Comparison of ENCODE assay signal across 24 cellular contexts in the genomic region with DNA sequence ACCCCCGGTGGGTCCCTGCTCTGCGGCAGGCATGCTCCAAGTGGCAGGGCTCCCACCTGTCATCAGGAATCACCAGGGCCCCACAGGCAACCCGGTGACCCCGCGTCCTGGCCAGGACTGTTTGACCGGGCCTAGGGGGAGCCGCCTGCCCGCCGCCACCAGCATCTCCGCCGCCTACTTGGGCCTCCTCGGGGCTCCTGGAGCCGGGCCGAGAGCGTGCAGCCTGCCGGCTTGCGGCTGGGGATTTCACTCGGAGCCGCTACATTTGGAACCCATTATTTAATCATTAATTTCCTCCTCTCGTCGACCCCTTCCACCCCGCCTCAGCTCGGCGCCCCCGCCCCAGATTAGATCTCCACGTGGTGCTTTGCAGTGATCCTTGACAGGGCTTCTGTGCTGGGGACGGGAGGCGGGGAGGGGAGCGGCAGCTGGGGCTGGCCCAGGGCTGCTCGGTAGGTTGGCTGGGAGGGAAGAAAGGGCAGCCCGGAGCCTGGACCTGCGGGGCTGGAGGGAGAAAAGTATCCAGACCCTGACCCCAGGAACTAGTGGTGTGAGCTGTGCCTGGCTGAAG.
DNase-seq lines count a peak whose midpoint lies in the region; ATAC-seq and TF ChIP-seq lines count a peak whose summit lies in the region.
"Had no signal": no experiment of that assay in that cellular context is flagged by ENCODE, and none has a peak within 500 bp of the region (broad histone marks: within the 10 kb centered on the region; RNA-seq: fewer than 3 reads in every experiment).

No MANE protein-coding gene starts in this region.

- H3K9me3 ChIP-seq in mesenchymal stem cell (ENCODE audit: control insufficient read depth, low read length) (peaks cover 14% of the 10 kb centered on the region), esophagus muscularis mucosa (peaks cover 0 to 9% (median 7%) of the 10 kb centered on the region in 4 donors), prostate gland (no peaks in the 10 kb centered on the region)

- H3K9me3 Mint-ChIP-seq in stimulated activated naive CD8-positive, alpha-beta T cell treated with anti-CD3 and anti-CD28 coated beads, Interleukin-15, amount 100 ng/mL, for 72 hours, result peaks cover 4 to 15% of the 10 kb centered on the region in 2 donors

- no peak overlapping the region for H2BK12ac ChIP-seq in mesenchymal stem cell (ENCODE audit: low read length in 2 of 2)

- H3K4me3 ChIP-seq in fibroblast of mammary gland (ENCODE audit: control insufficient read depth, low read depth, low read length) (no peak overlapping the region), mesenchymal stem cell (ENCODE audit: insufficient read depth in 1 of 2, low read depth in 1 of 2, low read length in 2 of 2) (peak overlapping the region in 1 of 2 experiments; percentile 5), esophagus muscularis mucosa (peak overlapping the region in 2 of 4 donors; percentile 10 to 16), prostate gland (no peak overlapping the region)
- H3K4me3 ChIP-seq: cardiac muscle cell had no signal

- no peaks in the 10 kb centered on the region for H3K4me1 Mint-ChIP-seq in stimulated activated naive CD8-positive, alpha-beta T cell treated with anti-CD3 and anti-CD28 coated beads, Interleukin-15, amount 100 ng/mL, for 72 hours
- H3K4me1 Mint-ChIP-seq: CD4-positive, CD25-positive, alpha-beta regulatory T cell; naive thymus-derived CD4-positive, alpha-beta T cell; T-cell had no signal

- peak; percentile 16 for ATAC-seq in stimulated activated naive CD8-positive, alpha-beta T cell treated with anti-CD3 and anti-CD28 coated beads, Interleukin-15, amount 100 ng/mL, for 72 hours
- ATAC-seq in stimulated activated naive CD8-positive, alpha-beta T cell treated with anti-CD3 and anti-CD28 coated beads, Interleukin-15, Interleukin-2, amounts not matched to agents 100 U/mL and 50 U/mL, for 24 hours, result no peak
- no peak for ATAC-seq in HG03571 (IDR thresholded peaks at IDR 0.05; ENCODE audit: unreplicated experiment)
- ATAC-seq: HCT116, T-cell had no signal

- TF ChIP-seq EP300 in esophagus muscularis mucosa (IDR thresholded peaks at IDR 0.05), result no peak

- H2BK120ac ChIP-seq in mesenchymal stem cell (ENCODE audit: low read depth, low read length), result no peak overlapping the region

- H3K27me3 ChIP-seq in mesenchymal stem cell (ENCODE audit: control insufficient read depth in 1 of 2, insufficient read depth in 1 of 2, low read length in 2 of 2) (peaks cover 7 to 16% of the 10 kb centered on the region in 2 experiments), esophagus muscularis mucosa (peaks cover 0 to 28% (median 0%) of the 10 kb centered on the region in 4 donors), prostate gland (replicated peaks; ENCODE audit: insufficient read depth) (peaks cover 4% of the 10 kb centered on the region)
- H3K27me3 ChIP-seq: cardiac muscle cell had no signal

- TF ChIP-seq POLR2A in esophagus muscularis mucosa (IDR thresholded peaks at IDR 0.05; ENCODE audit: low read depth) (no peak), prostate gland (IDR thresholded peaks at IDR 0.05) (no peak)

- no peak overlapping the region for H3K4me3 Mint-ChIP-seq in stimulated activated naive CD8-positive, alpha-beta T cell treated with anti-CD3 and anti-CD28 coated beads, Interleukin-15, amount 100 ng/mL, for 72 hours
- H3K4me3 Mint-ChIP-seq: CD4-positive, CD25-positive, alpha-beta regulatory T cell; naive thymus-derived CD4-positive, alpha-beta T cell; T-cell had no signal

- no peak overlapping the region for H2AK5ac ChIP-seq in mesenchymal stem cell (ENCODE audit: low read length, severe bottlenecking)

- no peak overlapping the region for H3K23ac ChIP-seq in mesenchymal stem cell (ENCODE audit: low read length in 2 of 2)

- no peak overlapping the region for H3K14ac ChIP-seq in mesenchymal stem cell (ENCODE audit: low read length in 2 of 2)

- intact Hi-C loops in esophagus muscularis mucosa (cut with DNase I) (no loop called here), prostate gland (cut with DNase I) (no loop called here)

- H2AFZ ChIP-seq in mesenchymal stem cell (ENCODE audit: low read depth, low read length), result no peak overlapping the region

- H3K27ac ChIP-seq in mesenchymal stem cell (ENCODE audit: low read length, poor library complexity, severe bottlenecking) (no peak overlapping the region), esophagus muscularis mucosa (replicated peaks in 1 of 4) (no peak overlapping the region), prostate gland (no peak overlapping the region)
- H3K27ac ChIP-seq: cardiac muscle cell, KMS-11 had no signal

- 76% methylated on average over 30 of the region's 32 CpGs for WGBS in mesenchymal stem cell
- WGBS in esophagus muscularis mucosa, result 26% methylated on average over 15 of the region's 32 CpGs
- WGBS in prostate gland, result 17% methylated on average over 26 of the region's 32 CpGs

- TF ChIP-seq CTCF in fibroblast of mammary gland (conservative IDR thresholded peaks at IDR 0.05; ENCODE audit: control insufficient read depth, insufficient read depth, low read depth, low read length), result no peak
- no peak for TF ChIP-seq CTCF in esophagus muscularis mucosa (IDR thresholded peaks at IDR 0.05)
- no peak for TF ChIP-seq CTCF in prostate gland (IDR thresholded peaks at IDR 0.05)

- H2BK5ac ChIP-seq in mesenchymal stem cell (ENCODE audit: low read depth, low read length, poor library complexity, severe bottlenecking), result no peak overlapping the region

- H3K79me1 ChIP-seq in mesenchymal stem cell (replicated peaks; ENCODE audit: low read length, poor library complexity, severe bottlenecking), result no peaks in the 10 kb centered on the region

- no peak overlapping the region for H3K27ac Mint-ChIP-seq in stimulated activated naive CD8-positive, alpha-beta T cell treated with anti-CD3 and anti-CD28 coated beads, Interleukin-15, amount 100 ng/mL, for 72 hours
- H3K27ac Mint-ChIP-seq: CD4-positive, CD25-positive, alpha-beta regulatory T cell; naive thymus-derived CD4-positive, alpha-beta T cell; T-cell had no signal

- H4K8ac ChIP-seq in mesenchymal stem cell (ENCODE audit: low read length), result no peak overlapping the region

- H3K27me3 Mint-ChIP-seq in stimulated activated naive CD8-positive, alpha-beta T cell treated with anti-CD3 and anti-CD28 coated beads, Interleukin-15, amount 100 ng/mL, for 72 hours, result peaks cover 20% of the 10 kb centered on the region

- peaks cover 3% of the 10 kb centered on the region for H3K4me1 ChIP-seq in mesenchymal stem cell (ENCODE audit: control insufficient read depth, insufficient read depth, low read depth, low read length)
- H3K4me1 ChIP-seq in esophagus muscularis mucosa, result peaks cover 0 to 29% (median 22%) of the 10 kb centered on the region in 4 donors
- H3K4me1 ChIP-seq in prostate gland (replicated peaks), result no peaks in the 10 kb centered on the region

- peak overlapping the region; percentile 28 for H3K9ac ChIP-seq in mesenchymal stem cell (ENCODE audit: low read length)
- H3K9ac ChIP-seq: KMS-11 had no signal

- H3K4me2 ChIP-seq in mesenchymal stem cell (ENCODE audit: low read length, poor library complexity, severe bottlenecking), result no peak overlapping the region
- H3K4me2 ChIP-seq: KMS-11 had no signal

- no peak overlapping the region for H2BK15ac ChIP-seq in mesenchymal stem cell (ENCODE audit: low read depth, poor library complexity, severe bottlenecking)

- no peak overlapping the region for H4K91ac ChIP-seq in mesenchymal stem cell (ENCODE audit: low read length)

- H3K36me3 ChIP-seq in mesenchymal stem cell (ENCODE audit: control insufficient read depth in 1 of 2, insufficient read depth in 2 of 2, low read depth in 1 of 2, low read length in 2 of 2), result no peaks in the 10 kb centered on the region
- H3K36me3 ChIP-seq in esophagus muscularis mucosa, result no peaks in the 10 kb centered on the region
- no peaks in the 10 kb centered on the region for H3K36me3 ChIP-seq in prostate gland
- H3K36me3 ChIP-seq: cardiac muscle cell had no signal

- no peak overlapping the region for H3K18ac ChIP-seq in mesenchymal stem cell (ENCODE audit: low read depth in 1 of 2, low read length in 2 of 2)

- H3K4ac ChIP-seq in mesenchymal stem cell (ENCODE audit: low read depth in 1 of 2, low read length in 2 of 2), result no peak overlapping the region

- no peak for DNase-seq in stimulated activated naive CD8-positive, alpha-beta T cell treated with anti-CD3 and anti-CD28 coated beads, Interleukin-15, amount 100 ng/mL, for 72 hours
- no peak for DNase-seq in stimulated activated naive CD8-positive, alpha-beta T cell treated with anti-CD3 and anti-CD28 coated beads, Interleukin-15, Interleukin-2, amounts not matched to agents 100 U/mL and 50 U/mL, for 24 hours
- DNase-seq in fibroblast of mammary gland (ENCODE audit: low read depth), result peak; percentile 13
- DNase-seq in mesenchymal stem cell, result no peak
- DNase-seq in NCI-H345 treated with DMSO at 0.1 percent for 48 hours (lab: John Stamatoyannopoulos, UW; ENCODE audit: unreplicated experiment), result no peak
- DNase-seq in esophagus muscularis mucosa (ENCODE audit: extremely low spot score), result no peak
- no peak for DNase-seq in prostate gland (ENCODE audit: low spot score)
- DNase-seq: ACHN; activated CD4-positive, alpha-beta T cell treated with anti-CD3 and anti-CD28 coated beads for 48 hours; activated effector memory CD4-positive, alpha-beta T cell treated with anti-CD3 and anti-CD28 coated beads, Interleukin-2, amount 50 U/mL, for 16 hours; CD4-positive, CD25-positive, alpha-beta regulatory T cell; DMS153; erythroblast; glutamatergic neuron; mammary epithelial cell; naive thymus-derived CD4-positive, alpha-beta T cell; NCI-H187; NCI-H524; stimulated activated CD4-positive, alpha-beta T cell treated with anti-CD3 and anti-CD28 coated beads, Interleukin-4, amount 100 ng/mL, for 24 hours; T-cell had no signal
